21 cellular contexts compared by ENCODE assay signal in the genomic region with DNA sequence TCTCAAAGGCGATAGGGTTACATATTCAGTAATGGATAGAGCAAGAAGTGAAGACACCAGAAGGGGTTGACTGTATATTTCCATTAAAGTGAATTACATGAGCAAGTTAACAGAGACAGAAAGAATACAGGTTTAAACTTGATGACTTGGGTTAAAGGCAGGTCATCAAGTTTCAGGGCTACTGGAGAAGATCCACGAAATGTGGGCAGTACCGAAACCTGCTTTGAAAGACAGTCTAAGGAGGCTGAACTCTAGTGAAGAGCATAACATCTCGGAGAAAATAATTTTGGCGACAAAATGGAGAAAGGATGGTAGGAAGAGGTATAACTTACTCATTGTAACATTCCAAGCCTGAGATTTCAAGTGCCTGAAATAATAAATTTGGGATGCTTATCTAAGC. TPM values are rescaled to one million over a fixed set of nuclear protein-coding genes. Genes with fewer than 3 reads are reported as not detected.
"Had no signal": no experiment of that assay in that cellular context is flagged by ENCODE, and none has a peak within 500 bp of the region (broad histone marks: within the 10 kb centered on the region; RNA-seq: fewer than 3 reads in every experiment).

No MANE protein-coding gene starts in this region.

- H3K4me1 Mint-ChIP-seq: IgD-negative memory B cell had no signal

- H3K9me3 ChIP-seq: SK-N-SH had no signal

- H3K9me3 Mint-ChIP-seq: IgD-negative memory B cell had no signal

- H3K27ac Mint-ChIP-seq: IgD-negative memory B cell had no signal

- FAIRE-seq: K562 had no signal

- H3K9me2 ChIP-seq: SK-N-SH had no signal

- H3K4me2 ChIP-seq: KMS-11, SK-N-SH had no signal

- H3K4me3 Mint-ChIP-seq: IgD-negative memory B cell had no signal

- H3K27ac ChIP-seq: KMS-11, RWPE1 had no signal

- ATAC-seq: K562, Panc1, PC-3 had no signal

- DNase-seq: Kasumi-1, MM.1S, NCI-H1092 treated with DMSO at 0.1 percent for 48 hours, NCI-H146, NCI-H1694 treated with DMSO at 0.1 percent for 48 hours, NCI-H1930, NCI-H2081, NCI-H2107, NCI-H2227 treated with DMSO at 0.1 percent for 48 hours, NCI-H524, NCI-H526 treated with DMSO at 0.1 percent for 48 hours, NCI-H748 treated with DMSO at 0.1 percent for 48 hours, PC-3, SHP77, SK-N-SH, SW 1271 had no signal

- H3K9ac ChIP-seq: KMS-11, SK-N-SH had no signal

- H3K4me3 ChIP-seq: K562 had no signal

RNA-seq across cellular contexts. Expression of a gene that starts 26.6 kb away (rescaled TPM):
- total RNA-seq: PC-3 had no signal
